ENCODE assay signal across 17 cellular contexts in genomic region chr13:107883561-107884175, GRCh38.
DNase-seq lines count a peak whose midpoint lies in the region; ATAC-seq and TF ChIP-seq lines count a peak whose summit lies in the region.
"Had no signal": no experiment of that assay in that cellular context is flagged by ENCODE, and none has a peak within 500 bp of the region (broad histone marks: within the 10 kb centered on the region; RNA-seq: fewer than 3 reads in every experiment).

No MANE protein-coding gene starts in this region.

- no peak overlapping the region for H4K8ac ChIP-seq in mesenchymal stem cell (ENCODE audit: low read length)

- in situ Hi-C loops in astrocyte of the cerebellum (cut with HindIII; ENCODE audit: low sequenced_read_pairs): no loop called here

- H3K36me3 ChIP-seq in PC-3 (ENCODE audit: low read depth, low read length) (no peaks in the 10 kb centered on the region), mesenchymal stem cell (ENCODE audit: control insufficient read depth in 1 of 2, insufficient read depth in 2 of 2, low read depth in 1 of 2, low read length in 2 of 2) (no peaks in the 10 kb centered on the region)
- H3K36me3 ChIP-seq: left lung had no signal

- POLR2A ChIA-PET in PC-3 (lab: Charles Lee; ENCODE audit: unreplicated experiment): no interaction called here

- H3K27ac ChIP-seq in PC-3 (ENCODE audit: low read length) (peak overlapping the region; percentile 76), mesenchymal stem cell (ENCODE audit: low read length, poor library complexity, severe bottlenecking) (peak overlapping the region; percentile 7)
- H3K27ac ChIP-seq: left lung, SK-N-MC had no signal

- no peak overlapping the region for H2BK12ac ChIP-seq in mesenchymal stem cell (ENCODE audit: low read length in 2 of 2)

- no peaks in the 10 kb centered on the region for H3K9me2 ChIP-seq in PC-3 (replicated peaks; ENCODE audit: low read length)

- H3K4me1 ChIP-seq in PC-3 (ENCODE audit: insufficient read depth, low read length): peaks cover 59% of the 10 kb centered on the region
- no peaks in the 10 kb centered on the region for H3K4me1 ChIP-seq in mesenchymal stem cell (ENCODE audit: control insufficient read depth, insufficient read depth, low read depth, low read length)
- H3K4me1 ChIP-seq: left lung had no signal

- H3K79me2 ChIP-seq in PC-3 (ENCODE audit: low read length): peaks cover 21% of the 10 kb centered on the region

- no TSS peak for BruUV-seq in PC-3 (replicated peaks; lab: Mats Ljungman, UMichigan)

- peak overlapping the region; percentile 78 for H3K4me2 ChIP-seq in PC-3 (ENCODE audit: low read length)
- H3K4me2 ChIP-seq in mesenchymal stem cell (ENCODE audit: low read length, poor library complexity, severe bottlenecking): no peak overlapping the region

- no peak overlapping the region for H2BK5ac ChIP-seq in mesenchymal stem cell (ENCODE audit: low read depth, low read length, poor library complexity, severe bottlenecking)

- no peak overlapping the region for H3K18ac ChIP-seq in mesenchymal stem cell (ENCODE audit: low read depth in 1 of 2, low read length in 2 of 2)

- no peak overlapping the region for H3K4ac ChIP-seq in mesenchymal stem cell (ENCODE audit: low read depth in 1 of 2, low read length in 2 of 2)

- H2BK15ac ChIP-seq in mesenchymal stem cell (ENCODE audit: low read depth, poor library complexity, severe bottlenecking): no peak overlapping the region

- WGBS in mesenchymal stem cell: 65% methylated on average over 7 of the region's 8 CpGs

- no peaks in the 10 kb centered on the region for H4K20me1 ChIP-seq in PC-3 (ENCODE audit: low read length)

- CTCF ChIA-PET in PC-3 (lab: Charles Lee): no interaction called here

- DNase-seq in COLO829 (ENCODE audit: low spot score): peak; percentile 13
- peak; percentile 93 for DNase-seq in PC-3
- DNase-seq in astrocyte of the cerebellum (ENCODE audit: low read depth): peak; percentile 23
- peak; percentile 83 for DNase-seq in mesenchymal stem cell
- no peak for DNase-seq in stimulated activated CD4-positive, alpha-beta T cell treated with anti-CD3 and anti-CD28 coated beads, Interleukin-4, amount 100 ng/mL, for 1 hour
- DNase-seq in activated CD4-positive, alpha-beta T cell treated with anti-CD3 and anti-CD28 coated beads for 4 hours: no peak
- DNase-seq: activated B cell treated with CpG ODN at 0.5 μM for 24 hours; activated CD8-positive, alpha-beta memory T cell treated with anti-CD3 and anti-CD28 coated beads, Interleukin-2, amount 10 ng/mL, durations not matched to agents 7 days and 5 days; activated effector memory CD4-positive, alpha-beta T cell treated with anti-CD3 and anti-CD28 coated beads, Interleukin-2, amount 50 U/mL, for 16 hours; AML-193; hypothalamus; left lung; NCI-H1694 treated with DMSO at 0.1 percent for 48 hours; posterior cingulate gyrus had no signal

- H3K23ac ChIP-seq in mesenchymal stem cell (ENCODE audit: low read length in 2 of 2): no peak overlapping the region

- H2AFZ ChIP-seq in PC-3 (ENCODE audit: low read length) (peak overlapping the region; percentile 57), mesenchymal stem cell (ENCODE audit: low read depth, low read length) (no peak overlapping the region)

- peaks cover 4% of the 10 kb centered on the region for H3F3A ChIP-seq in PC-3 (ENCODE audit: low read length, unreplicated experiment)

- intact Hi-C loops in PC-3 (cut with micrococcal nuclease): loop anchor here (5.0 kb wide), 4 partner anchors 199 to 676 kb away; partner anchors contain the start of genes ABHD13 and LIG4

- H4K91ac ChIP-seq in mesenchymal stem cell (ENCODE audit: low read length): no peak overlapping the region

- H3K79me1 ChIP-seq in mesenchymal stem cell (replicated peaks; ENCODE audit: low read length, poor library complexity, severe bottlenecking): no peaks in the 10 kb centered on the region

- H2BK120ac ChIP-seq in mesenchymal stem cell (ENCODE audit: low read depth, low read length): no peak overlapping the region

- H3K4me3 ChIP-seq in PC-3 (ENCODE audit: low read length): peak overlapping the region; percentile 58
- no peak overlapping the region for H3K4me3 ChIP-seq in astrocyte of the cerebellum (ENCODE audit: low read depth, low read length)
- no peak overlapping the region for H3K4me3 ChIP-seq in mesenchymal stem cell (ENCODE audit: insufficient read depth in 1 of 2, low read depth in 1 of 2, low read length in 2 of 2)
- H3K4me3 ChIP-seq: left lung, SK-N-MC had no signal

- no peaks in the 10 kb centered on the region for H3K9me3 ChIP-seq in PC-3 (ENCODE audit: low read length)
- H3K9me3 ChIP-seq in mesenchymal stem cell (ENCODE audit: control insufficient read depth, low read length): no peaks in the 10 kb centered on the region

- TF ChIP-seq CTCF in PC-3 (conservative IDR thresholded peaks at IDR 0.05; ENCODE audit: low read depth, low read length) (no peak), astrocyte of the cerebellum (IDR thresholded peaks at IDR 0.05; ENCODE audit: low read depth, low read length, missing control alignments) (no peak)

- H2AK5ac ChIP-seq in mesenchymal stem cell (ENCODE audit: low read length, severe bottlenecking): no peak overlapping the region

- H3K14ac ChIP-seq in mesenchymal stem cell (ENCODE audit: low read length in 2 of 2): no peak overlapping the region

- ATAC-seq in PC-3 (peak; percentile 80), HG03469 (IDR thresholded peaks at IDR 0.05; ENCODE audit: unreplicated experiment) (no peak), GM21515 (IDR thresholded peaks at IDR 0.05; ENCODE audit: unreplicated experiment) (no peak)
- ATAC-seq: activated CD8-positive, alpha-beta memory T cell treated with anti-CD3 and anti-CD28 coated beads, Interleukin-2, amount 10 ng/mL, durations not matched to agents 7 days and 5 days; left lung had no signal

- H3K27me3 ChIP-seq in PC-3 (ENCODE audit: low read length): no peaks in the 10 kb centered on the region
- no peaks in the 10 kb centered on the region for H3K27me3 ChIP-seq in mesenchymal stem cell (ENCODE audit: control insufficient read depth in 1 of 2, insufficient read depth in 1 of 2, low read length in 2 of 2)
- H3K27me3 ChIP-seq: left lung had no signal

- H3K9ac ChIP-seq in PC-3 (ENCODE audit: low read length): peak overlapping the region; percentile 38
- H3K9ac ChIP-seq in mesenchymal stem cell (ENCODE audit: low read length): no peak overlapping the region

Comparison
In these comparisons a context has a peak if more than half of its experiments do, and no peak if none do; other contexts are left out.
1. DNase-seq: peak in COLO829 (single experiment), PC-3 (single experiment), astrocyte of the cerebellum (single experiment) and mesenchymal stem cell (single experiment); none in stimulated activated CD4-positive, alpha-beta T cell treated with anti-CD3 and anti-CD28 coated beads, Interleukin-4, amount 100 ng/mL, for 1 hour (single experiment) and activated CD4-positive, alpha-beta T cell treated with anti-CD3 and anti-CD28 coated beads for 4 hours (0 of 2).